ENCODE assay signal across 26 cellular contexts in the genomic region with DNA sequence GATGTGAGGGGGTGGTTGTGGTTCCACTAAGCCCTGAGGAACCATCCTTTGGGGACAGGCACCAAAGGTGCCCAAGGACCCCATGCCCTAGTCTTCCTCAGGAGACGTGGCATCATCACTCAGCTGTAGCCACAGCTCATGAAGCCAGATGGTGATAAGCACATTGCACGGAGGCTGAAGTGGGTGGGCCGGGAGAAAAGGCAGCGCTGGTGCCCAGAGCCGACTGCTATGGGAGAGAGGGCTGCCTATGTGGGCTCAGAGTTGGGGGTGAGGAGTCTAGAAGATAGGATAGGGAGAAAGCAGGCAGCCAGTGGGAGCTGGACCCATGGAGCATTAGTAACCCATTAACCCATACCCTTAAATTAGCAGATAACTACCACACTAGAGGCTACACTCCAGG.
"Had no signal": no experiment of that assay in that cellular context is flagged by ENCODE, and none has a peak within 500 bp of the region (broad histone marks: within the 10 kb centered on the region; RNA-seq: fewer than 3 reads in every experiment).

No MANE protein-coding gene starts in this region.

- H3K4me1 ChIP-seq: body of pancreas had no signal

- H3K36me3 ChIP-seq: cardiac muscle cell, gastroesophageal sphincter, neutrophil, ovary, upper lobe of right lung had no signal

- H3K9ac ChIP-seq: SK-N-SH had no signal

- H3K9me3 ChIP-seq: body of pancreas, gastroesophageal sphincter, neutrophil, ovary, SK-N-SH, upper lobe of right lung had no signal

- DNase-seq: activated CD4-positive, alpha-beta T cell treated with anti-CD3 and anti-CD28 coated beads for 1 hour; activated CD4-positive, alpha-beta T cell treated with anti-CD3 and anti-CD28 coated beads, Interleukin-2, amount 50 U/mL, for 1 hour; activated CD8-positive, alpha-beta memory T cell treated with anti-CD3 and anti-CD28 coated beads, Interleukin-2, amount 10 ng/mL, durations not matched to agents 7 days and 5 days; activated CD8-positive, alpha-beta T cell treated with anti-CD3 and anti-CD28 coated beads, Interleukin-2, amount 10 ng/mL, durations not matched to agents 7 days and 5 days; activated T-cell treated with anti-CD3 and anti-CD28 coated beads, Interleukin-2, amount 50 U/mL, for 48 hours; body of pancreas; effector memory CD4-positive, alpha-beta T cell; hippocampal formation; natural killer cell; ovary; retina; stimulated activated CD4-positive, alpha-beta T cell treated with anti-CD3 and anti-CD28 coated beads, Interleukin-1b, Interleukin-23, amount 100 ng/mL, for 48 hours; stimulated activated CD4-positive, alpha-beta T cell treated with anti-CD3 and anti-CD28 coated beads, Interleukin-4, amount 100 ng/mL, for 4 hours; stimulated activated CD8-positive, alpha-beta memory T cell treated with anti-CD3 and anti-CD28 coated beads, Interleukin-4, amount 100 ng/mL, for 48 hours; stimulated activated naive CD8-positive, alpha-beta T cell treated with anti-CD3 and anti-CD28 coated beads, Interleukin-15, amount 100 ng/mL, for 72 hours; substantia nigra; SW 1271; T1000; upper lobe of right lung had no signal

- H3K4me2 ChIP-seq: SK-N-SH had no signal

- H3K4me3 ChIP-seq: body of pancreas, cardiac muscle cell, coronary artery, dorsolateral prefrontal cortex, gastroesophageal sphincter, ovary, skin epidermis, upper lobe of right lung had no signal

- H3K27me3 ChIP-seq: body of pancreas, cardiac muscle cell, gastroesophageal sphincter, neutrophil, ovary, upper lobe of right lung had no signal

- H3K27ac ChIP-seq: body of pancreas, coronary artery, gastroesophageal sphincter, neutrophil, ovary, upper lobe of right lung had no signal
